Comparison of ENCODE assay signal across 8 cellular contexts in the genomic region with DNA sequence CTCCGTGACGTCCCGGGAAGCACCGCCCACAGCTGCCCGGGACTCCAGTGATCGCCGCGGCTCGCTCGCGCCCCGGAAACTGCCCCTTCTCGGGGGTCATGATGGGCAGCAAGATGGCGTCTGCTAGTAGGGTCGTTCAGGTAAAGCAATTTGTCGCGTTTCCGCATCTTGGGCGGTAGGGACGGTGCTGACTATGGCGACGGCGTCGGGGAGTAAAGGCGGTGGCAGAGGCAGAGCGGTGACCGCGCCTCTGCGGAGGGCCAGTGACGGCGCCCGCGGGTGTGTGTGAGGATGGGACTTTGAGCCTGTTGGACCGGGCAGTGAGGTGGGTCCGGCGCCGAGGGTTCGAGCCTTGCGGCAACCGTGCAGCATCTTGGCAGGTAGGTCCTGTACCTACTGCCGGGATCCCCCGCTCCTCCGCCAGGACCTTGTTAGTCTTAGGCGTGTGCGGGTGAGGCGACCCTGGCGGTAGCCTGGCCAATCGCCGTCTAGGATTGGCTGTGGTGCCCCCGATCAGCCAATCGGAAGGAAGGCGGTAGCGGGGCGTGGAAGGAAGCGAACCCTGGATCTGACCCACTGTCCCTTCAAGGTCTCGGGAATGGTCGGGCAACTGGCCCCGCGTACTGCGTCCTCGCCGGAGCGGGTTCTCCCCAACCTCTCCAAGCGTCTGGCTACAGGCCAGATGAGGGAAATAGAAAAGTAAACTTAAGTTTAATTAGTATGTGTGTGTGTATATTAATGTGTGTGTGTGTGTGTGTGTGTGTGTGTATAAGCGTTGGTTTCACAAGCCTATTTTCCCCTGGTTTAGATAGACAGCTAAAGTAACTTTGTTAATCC. TPM values are rescaled to one million over a fixed set of nuclear protein-coding genes. Genes with fewer than 3 reads are reported as not detected.
A peak's percentile ranks its signal among the peaks of the same experiment; 100 is the strongest.
DNase-seq lines count a peak whose midpoint lies in the region; ATAC-seq and TF ChIP-seq lines count a peak whose summit lies in the region.

No MANE protein-coding gene starts in this region.

- peak overlapping the region; percentile 77 for H3K23ac ChIP-seq in IMR-90 (ENCODE audit: low read depth, low read length)

- H2BK120ac ChIP-seq in IMR-90 (ENCODE audit: low read depth, low read length), result peak overlapping the region; percentile 39; the same call in 1 of the 2 replicates

- CTCF ChIA-PET in IMR-90 (lab: Yijun Ruan, JAX), result interaction anchor here (0.9 kb wide), 1 partner anchor 10 kb away, joined by 3 read pairs; no protein-coding TSS in a partner anchor

- H2AK9ac ChIP-seq in IMR-90 (replicated peaks; ENCODE audit: low read depth, low read length, poor library complexity), result peak overlapping the region; percentile 42

- no peaks in the 10 kb centered on the region for H3K27me3 Mint-ChIP-seq in activated T-cell treated with anti-CD3 and anti-CD28 coated beads, Interleukin-2, amount 50 U/mL, for 24 hours

- H2BK15ac ChIP-seq in IMR-90 (ENCODE audit: low read depth, low read length), result peak overlapping the region; percentile 4; the same call in 1 of the 3 replicates

- peak overlapping the region; percentile 53 for H3K18ac ChIP-seq in IMR-90 (ENCODE audit: low read depth, low read length)

- H2AFZ ChIP-seq in IMR-90 (replicated peaks; ENCODE audit: low read length, poor library complexity), result peak overlapping the region; percentile 92

- no peaks in the 10 kb centered on the region for H4K20me1 ChIP-seq in IMR-90 (ENCODE audit: insufficient read depth, low read length)

- H3K9me3 Mint-ChIP-seq in activated T-cell treated with anti-CD3 and anti-CD28 coated beads, Interleukin-2, amount 50 U/mL, for 24 hours, result no peaks in the 10 kb centered on the region

- no peak for TF ChIP-seq CTCF in IMR-90 (conservative IDR thresholded peaks at IDR 0.05; ENCODE audit: low read depth, low read length)

- H3K27ac Mint-ChIP-seq in activated T-cell treated with anti-CD3 and anti-CD28 coated beads, Interleukin-2, amount 50 U/mL, for 24 hours, result peak overlapping the region; percentile 99

- peak; percentile 69; the same call in 1 of the 2 replicates for TF ChIP-seq POLR2A in IMR-90 (IDR thresholded peaks at IDR 0.05; ENCODE audit: low read depth, low read length)

- 0 out of 2 replicates have a peak overlapping the region, but pooled peaks have one; percentile 5 for H3K56ac ChIP-seq in IMR-90 (ENCODE audit: extremely low read depth, insufficient read depth, low read length)

- ATAC-seq in GM21529 (IDR thresholded peaks at IDR 0.05; ENCODE audit: unreplicated experiment) (peak; percentile 89), IMR-90 (ENCODE audit: low read depth) (peak; percentile 98), esophagus mucosa (peak; percentile 91)

- peaks cover 36% of the 10 kb centered on the region for H3K36me3 Mint-ChIP-seq in activated T-cell treated with anti-CD3 and anti-CD28 coated beads, Interleukin-2, amount 50 U/mL, for 24 hours (ENCODE audit: low read depth)

- dilution Hi-C loops in IMR-90 (cut with HindIII; ENCODE audit: low sequenced_read_pairs, unreplicated experiment), result no loop called here

- peak overlapping the region; percentile 72 for H3K9ac ChIP-seq in IMR-90 (ENCODE audit: low read depth, low read length)

- peaks cover 19 to 20% of the 10 kb centered on the region in 2 experiments; a peak in 3 of 4 replicates for H3K79me1 ChIP-seq in IMR-90 (ENCODE audit: low read depth in 1 of 2, low read length in 2 of 2)

- no TSS peak for BruUV-seq in IMR-90 (replicated peaks; lab: Mats Ljungman, UMichigan)

- DNase-seq in DMS153 treated with DMSO at 0.1 percent for 48 hours (lab: John Stamatoyannopoulos, UW; ENCODE audit: unreplicated experiment) (peak; percentile 54), IMR-90 (peak; percentile 86), OCI-M2 (lab: John Stamatoyannopoulos, UW; ENCODE audit: unreplicated experiment) (peak; percentile 38)
- DNase-seq in activated T-cell treated with anti-CD3 and anti-CD28 coated beads, Interleukin-2, amount 50 U/mL, for 24 hours, result peak; percentile 93
- DNase-seq in stimulated activated CD8-positive, alpha-beta memory T cell treated with anti-CD3 and anti-CD28 coated beads, Interleukin-7, amount 100 ng/mL, for 4 hours (ENCODE audit: low read depth in 2 of 2), result peak; percentile 66 to 76

- H4K8ac ChIP-seq in IMR-90 (ENCODE audit: low read depth in 2 of 2, low read length in 2 of 2), result peak overlapping the region; percentile 88 to 95

- H3K4me3 ChIP-seq in IMR-90 (ENCODE audit: insufficient read depth, low read depth, low read length) (peak overlapping the region; percentile 91), muscle layer of duodenum (ENCODE audit: low read depth in 1 of 2, low read length in 2 of 2) (peak overlapping the region; percentile 89 to 95)

- 1% methylated on average over 34 of the region's 65 CpGs; no CpG with 5 or more reads in 1 of the 2 experiments for WGBS in IMR-90 (ENCODE audit: extremely low coverage in 2 of 2, insufficient read length in 1 of 2), 2 experiments

- intact Hi-C loops in IMR-90 (cut with micrococcal nuclease), result no loop called here

- H3K27me3 ChIP-seq in IMR-90 (ENCODE audit: control insufficient read depth, insufficient read depth, low read length), result no peaks in the 10 kb centered on the region
- no peaks in the 10 kb centered on the region for H3K27me3 ChIP-seq in muscle layer of duodenum (ENCODE audit: low read depth, low read length)

- H2AK5ac ChIP-seq in IMR-90 (ENCODE audit: low read depth, low read length), result peak overlapping the region; percentile 62; the same call in 1 of the 2 replicates

- H3K4me2 ChIP-seq in IMR-90 (ENCODE audit: low read depth, low read length), result peak overlapping the region; percentile 77

- H3K4me1 Mint-ChIP-seq in activated T-cell treated with anti-CD3 and anti-CD28 coated beads, Interleukin-2, amount 50 U/mL, for 24 hours (ENCODE audit: low read depth), result peaks cover 23% of the 10 kb centered on the region

- H4K5ac ChIP-seq in IMR-90 (ENCODE audit: low read depth, low read length), result peak overlapping the region; percentile 50

- H3K4me1 ChIP-seq in IMR-90 (ENCODE audit: control insufficient read depth, insufficient read depth, low read length) (peaks cover 6% of the 10 kb centered on the region), muscle layer of duodenum (ENCODE audit: control insufficient read depth in 1 of 2, insufficient read depth in 2 of 2, low read length in 2 of 2) (peaks cover 0 to 10% of the 10 kb centered on the region in 2 donors)

- H3K27ac ChIP-seq in IMR-90 (ENCODE audit: insufficient read depth, low read length), result peak overlapping the region; percentile 81
- peak overlapping the region; percentile 78 for H3K27ac ChIP-seq in muscle layer of duodenum (ENCODE audit: low read length)

- H3K14ac ChIP-seq in IMR-90 (replicated peaks; ENCODE audit: low read depth, low read length), result peak overlapping the region; percentile 90

- POLR2A ChIA-PET in IMR-90 (lab: Charles Lee; ENCODE audit: unreplicated experiment), result no interaction called here

- H3K4me3 Mint-ChIP-seq in activated T-cell treated with anti-CD3 and anti-CD28 coated beads, Interleukin-2, amount 50 U/mL, for 24 hours, result peak overlapping the region; percentile 99

- peak overlapping the region; percentile 81 for H2BK5ac ChIP-seq in IMR-90 (ENCODE audit: low read depth, low read length, poor library complexity, severe bottlenecking)

- no peak for TF ChIP-seq RAD21 in IMR-90 (IDR thresholded peaks at IDR 0.05; ENCODE audit: low read length)

- H3K9me3 ChIP-seq in IMR-90 (ENCODE audit: control insufficient read depth, insufficient read depth, low read length) (no peaks in the 10 kb centered on the region), muscle layer of duodenum (ENCODE audit: control insufficient read depth in 1 of 2, low read length in 2 of 2) (no peaks in the 10 kb centered on the region)

- H3K9me1 ChIP-seq in IMR-90 (ENCODE audit: insufficient read depth, low read length), result no peaks in the 10 kb centered on the region

- no peak overlapping the region for H2BK20ac ChIP-seq in IMR-90 (ENCODE audit: low read depth, low read length)

- H3K4ac ChIP-seq in IMR-90 (ENCODE audit: low read depth, low read length), result peak overlapping the region; percentile 86

- peaks cover 2% of the 10 kb centered on the region; the same call in 1 of the 2 replicates for H3K36me3 ChIP-seq in IMR-90 (ENCODE audit: control insufficient read depth, insufficient read depth, low read length)
- no peaks in the 10 kb centered on the region for H3K36me3 ChIP-seq in muscle layer of duodenum (ENCODE audit: control insufficient read depth in 1 of 2, insufficient read depth in 2 of 2, low read length in 2 of 2)

- in situ Hi-C loops in IMR-90 (cut with MboI; ENCODE audit: low sequenced_read_pairs), result no loop called here

- peak overlapping the region; percentile 89 for H4K91ac ChIP-seq in IMR-90 (ENCODE audit: insufficient read depth, low read depth, low read length)

TF ChIP-seq in IMR-90, 13 proteins besides CTCF, POLR2A, EP300 and RAD21 (continues in another document):
- TF ChIP-seq MXI1 (IDR thresholded peaks at IDR 0.05; ENCODE audit: borderline replicate concordance, low read depth, low read length) (0 out of 2 replicates have a peak, but pooled peaks have one; percentile 16), SMC3 (IDR thresholded peaks at IDR 0.05; ENCODE audit: low read depth, low read length) (no peak), RFX5 (IDR thresholded peaks at IDR 0.05; ENCODE audit: low read depth, low read length) (no peak), CEBPB (IDR thresholded peaks at IDR 0.05; ENCODE audit: low read depth, low read length) (no peak), FOS (IDR thresholded peaks at IDR 0.05; ENCODE audit: low read depth, low read length) (no peak), CHD1 (IDR thresholded peaks at IDR 0.05; ENCODE audit: low read depth, low read length) (no peak), RCOR1 (IDR thresholded peaks at IDR 0.05; ENCODE audit: insufficient replicate concordance, low read length) (peak; percentile 43), NFE2L2 (IDR thresholded peaks at IDR 0.05; ENCODE audit: low read depth, low read length) (no peak), MAFK (IDR thresholded peaks at IDR 0.05; ENCODE audit: low read depth, low read length) (no peak), MAZ (IDR thresholded peaks at IDR 0.05; ENCODE audit: borderline replicate concordance, low read depth, low read length) (peak; percentile 75; the same call in 1 of the 2 replicates)

RNA-seq across cellular contexts. Expression of a gene that starts 16.7 kb away (rescaled TPM):
- total RNA-seq in IMR-90 (2012; rRNA removed), result 65.6 and 114 TPM in 2 replicates
- polyA plus RNA-seq in IMR-90 (2012; rRNA removed), result 46.3 and 59.8 TPM in 2 replicates
- polyA plus RNA-seq in IMR-90 (2012; cell fraction: cytosol; rRNA removed), result 9.4 and 9.6 TPM in 2 replicates
- polyA plus RNA-seq in IMR-90 (2012; cell fraction: nucleus; rRNA removed; ENCODE audit: low replicate concordance), result 5.2 and 38.2 TPM in 2 replicates
- 31.7 TPM for total RNA-seq in esophagus mucosa

RNA-seq across cellular contexts. Expression of a gene that starts 28.6 kb away (rescaled TPM):
- 3.8 and 10.8 TPM in 2 replicates for total RNA-seq in IMR-90 (2012; rRNA removed)
- polyA plus RNA-seq in IMR-90 (2012; rRNA removed), result 6.6 and 7.8 TPM in 2 replicates
- 1.4 and 7.8 TPM in 2 replicates for polyA plus RNA-seq in IMR-90 (2012; cell fraction: cytosol; rRNA removed)
- 0.47 and 1.1 TPM in 2 replicates for polyA plus RNA-seq in IMR-90 (2012; cell fraction: nucleus; rRNA removed; ENCODE audit: low replicate concordance)
- 9.8 TPM for total RNA-seq in esophagus mucosa

RNA-seq across cellular contexts. Expression of a gene that starts 51.0 kb away (rescaled TPM):
- total RNA-seq in IMR-90 (2012; rRNA removed) (160 and 203 TPM in 2 replicates), esophagus mucosa (80.3 TPM)
- polyA plus RNA-seq in IMR-90 (2012; rRNA removed), result 77.0 and 83.3 TPM in 2 replicates
- 22.8 and 47.1 TPM in 2 replicates for polyA plus RNA-seq in IMR-90 (2012; cell fraction: cytosol; rRNA removed)
- polyA plus RNA-seq in IMR-90 (2012; cell fraction: nucleus; rRNA removed; ENCODE audit: low replicate concordance), result 12.3 and 33.0 TPM in 2 replicates

Comparison
In these comparisons a context has a peak if more than half of its experiments do, and no peak if none do; other contexts are left out.
1. Peak in every context shown above with its lines: DNase-seq, ATAC-seq, H3K4me3 ChIP-seq and H3K27ac ChIP-seq.
2. DNase-seq: peak in every context shown above with its lines; median percentile 93 in activated T-cell treated with anti-CD3 and anti-CD28 coated beads, Interleukin-2, amount 50 U/mL, for 24 hours; 86 in IMR-90; 71 in stimulated activated CD8-positive, alpha-beta memory T cell treated with anti-CD3 and anti-CD28 coated beads, Interleukin-7, amount 100 ng/mL, for 4 hours; 54 in DMS153 treated with DMSO at 0.1 percent for 48 hours; 38 in OCI-M2.